Comparison of ENCODE assay signal across 20 cellular contexts in genomic region chr1:226489718-226490440, GRCh38. TPM values are rescaled to one million over a fixed set of nuclear protein-coding genes. Genes with fewer than 3 reads are reported as not detected.
DNase-seq lines count a peak whose midpoint lies in the region; ATAC-seq lines count a peak whose summit lies in the region.
"Had no signal": no experiment of that assay in that cellular context is flagged by ENCODE, and none has a peak within 500 bp of the region (broad histone marks: within the 10 kb centered on the region; RNA-seq: fewer than 3 reads in every experiment).

No MANE protein-coding gene starts in this region.

- ATAC-seq in activated T-cell treated with anti-CD3 and anti-CD28 coated beads, Interleukin-2, amount 50 U/mL, for 72 hours (replicated peaks in 1 of 2): peak; percentile 64 to 75
- no peak for ATAC-seq in activated CD8-positive, alpha-beta T cell treated with anti-CD3 and anti-CD28 coated beads, Interleukin-2, amount 10 ng/mL, durations not matched to agents 7 days and 5 days
- ATAC-seq in GM18867 (IDR thresholded peaks at IDR 0.05; ENCODE audit: unreplicated experiment) (no peak), GM21619 (IDR thresholded peaks at IDR 0.05; ENCODE audit: unreplicated experiment) (no peak)

- H3K36me3 ChIP-seq in neuronal stem cell (replicated peaks in 1 of 2; ENCODE audit: control insufficient read depth in 2 of 2, insufficient read depth in 2 of 2, low read length in 2 of 2): no peaks in the 10 kb centered on the region
- H3K36me3 ChIP-seq: Peyer's patch had no signal

- peaks cover 0 to 21% (median 0%) of the 10 kb centered on the region in 3 experiments for H3K27me3 ChIP-seq in neuronal stem cell (ENCODE audit: control insufficient read depth in 3 of 3, insufficient read depth in 3 of 3, low read depth in 1 of 3, low read length in 3 of 3)
- H3K27me3 ChIP-seq: Peyer's patch had no signal

- H3K79me1 ChIP-seq in neuronal stem cell (ENCODE audit: low read depth, low read length): no peaks in the 10 kb centered on the region

- H3K9ac ChIP-seq in neuronal stem cell (ENCODE audit: low read depth, low read length, poor library complexity): no peak overlapping the region
- H3K9ac ChIP-seq: SK-N-SH had no signal

- no peak overlapping the region for H4K91ac ChIP-seq in neuronal stem cell (ENCODE audit: low read depth, low read length, poor library complexity)

- no CpG with 5 or more reads among the region's 10 CpGs for WGBS in neuronal stem cell (ENCODE audit: extremely low coverage in 2 of 2, insufficient read length in 2 of 2, insufficient replicate concordance in 1 of 2), 2 donors

- H3K4me2 ChIP-seq in neuronal stem cell (ENCODE audit: insufficient read depth, low read length, poor library complexity, severe bottlenecking): no peak overlapping the region
- H3K4me2 ChIP-seq: SK-N-SH had no signal

- H2BK12ac ChIP-seq in neuronal stem cell (ENCODE audit: low read length): no peak overlapping the region

- no peaks in the 10 kb centered on the region for H3K9me3 Mint-ChIP-seq in activated T-cell treated with anti-CD3 and anti-CD28 coated beads, Interleukin-2, amount 50 U/mL, for 72 hours
- no peaks in the 10 kb centered on the region for H3K9me3 Mint-ChIP-seq in activated CD8-positive, alpha-beta T cell treated with anti-CD3 and anti-CD28 coated beads, Interleukin-2, amount 10 ng/mL, durations not matched to agents 7 days and 5 days (ENCODE audit: insufficient read depth)
- no peaks in the 10 kb centered on the region for H3K9me3 Mint-ChIP-seq in stimulated activated naive CD8-positive, alpha-beta T cell treated with anti-CD3 and anti-CD28 coated beads, Interleukin-15, Interleukin-2, amounts not matched to agents 100 ng/mL and 50 ng/mL, for 24 hours

- H3K23ac ChIP-seq in neuronal stem cell (ENCODE audit: low read depth, low read length, poor library complexity): no peak overlapping the region

- no peak overlapping the region for H3K14ac ChIP-seq in neuronal stem cell (ENCODE audit: low read length)

- H3K27ac ChIP-seq in neuronal stem cell (replicated peaks; ENCODE audit: low read length): no peak overlapping the region
- H3K27ac ChIP-seq: Peyer's patch had no signal

- no peak overlapping the region for H3K4me3 Mint-ChIP-seq in activated T-cell treated with anti-CD3 and anti-CD28 coated beads, Interleukin-2, amount 50 U/mL, for 72 hours
- H3K4me3 Mint-ChIP-seq in activated CD8-positive, alpha-beta T cell treated with anti-CD3 and anti-CD28 coated beads, Interleukin-2, amount 10 ng/mL, durations not matched to agents 7 days and 5 days: no peak overlapping the region
- H3K4me3 Mint-ChIP-seq in stimulated activated naive CD8-positive, alpha-beta T cell treated with anti-CD3 and anti-CD28 coated beads, Interleukin-15, Interleukin-2, amounts not matched to agents 100 ng/mL and 50 ng/mL, for 24 hours: no peak overlapping the region
- H3K4me3 Mint-ChIP-seq: CD4-positive, CD25-positive, alpha-beta regulatory T cell had no signal

- no peak overlapping the region for H2BK15ac ChIP-seq in neuronal stem cell (ENCODE audit: low read length)

- no peak overlapping the region for H4K8ac ChIP-seq in neuronal stem cell (ENCODE audit: low read depth, low read length)

- H3K4me1 ChIP-seq in neuronal stem cell (ENCODE audit: control insufficient read depth in 2 of 2, insufficient read depth in 1 of 2, low read depth in 1 of 2, low read length in 2 of 2): no peaks in the 10 kb centered on the region
- H3K4me1 ChIP-seq: Peyer's patch had no signal

- no peak overlapping the region for H3K18ac ChIP-seq in neuronal stem cell (ENCODE audit: low read length)

- H3K9me3 ChIP-seq in neuronal stem cell (replicated peaks in 1 of 2; ENCODE audit: control insufficient read depth in 2 of 2, insufficient read depth in 1 of 2, low read depth in 1 of 2, low read length in 2 of 2): no peaks in the 10 kb centered on the region
- H3K9me3 ChIP-seq: Peyer's patch, SK-N-SH had no signal

- H3K4ac ChIP-seq in neuronal stem cell (ENCODE audit: low read length): no peak overlapping the region

- H3K36me3 Mint-ChIP-seq in activated T-cell treated with anti-CD3 and anti-CD28 coated beads, Interleukin-2, amount 50 U/mL, for 72 hours (ENCODE audit: insufficient read depth in 2 of 2): no peaks in the 10 kb centered on the region
- no peaks in the 10 kb centered on the region for H3K36me3 Mint-ChIP-seq in activated CD8-positive, alpha-beta T cell treated with anti-CD3 and anti-CD28 coated beads, Interleukin-2, amount 10 ng/mL, durations not matched to agents 7 days and 5 days (ENCODE audit: low read depth)
- H3K36me3 Mint-ChIP-seq in stimulated activated naive CD8-positive, alpha-beta T cell treated with anti-CD3 and anti-CD28 coated beads, Interleukin-15, Interleukin-2, amounts not matched to agents 100 ng/mL and 50 ng/mL, for 24 hours (ENCODE audit: low read depth): no peaks in the 10 kb centered on the region
- H3K36me3 Mint-ChIP-seq: CD4-positive, CD25-positive, alpha-beta regulatory T cell had no signal

- POLR2A ChIA-PET in activated CD8-positive, alpha-beta T cell treated with anti-CD3 and anti-CD28 coated beads, Interleukin-2, amount 10 ng/mL, durations not matched to agents 7 days and 5 days (lab: Charles Lee): no interaction called here

- DNase-seq in activated T-cell treated with anti-CD3 and anti-CD28 coated beads, Interleukin-2, amount 50 U/mL, for 72 hours: peak; percentile 7 to 34
- DNase-seq in activated T-cell treated with anti-CD3 and anti-CD28 coated beads, Interleukin-2, amount 50 U/mL, for 1 hour: no peak
- DNase-seq in activated CD8-positive, alpha-beta T cell treated with anti-CD3 and anti-CD28 coated beads, Interleukin-2, amount 10 ng/mL, durations not matched to agents 7 days and 5 days: peak; percentile 15
- DNase-seq in neuronal stem cell (ENCODE audit: low spot score) (no peak), DMS53 (lab: John Stamatoyannopoulos, UW) (no peak)
- DNase-seq: AML-193; Calu3; CD4-positive, CD25-positive, alpha-beta regulatory T cell; HCEC 1CT; MV-4-11; NCI-H1417 treated with DMSO at 0.1 percent for 48 hours; NCI-H2081 treated with DMSO at 0.1 percent for 48 hours; NCI-H446 treated with DMSO at 0.1 percent for 48 hours; NCI-H774; Peyer's patch; Right ventricle myocardium superior; SK-N-SH had no signal

- no peak overlapping the region for H2BK5ac ChIP-seq in neuronal stem cell (ENCODE audit: low read length)

- CTCF ChIA-PET in activated CD8-positive, alpha-beta T cell treated with anti-CD3 and anti-CD28 coated beads, Interleukin-2, amount 10 ng/mL, durations not matched to agents 7 days and 5 days (lab: Charles Lee): interaction anchor here (0.7 to 1.9 kb wide), 4 partner anchors 12 to 32 kb away, joined by 3 to 7 read pairs (median 4); no protein-coding TSS in a partner anchor

- H3K27ac Mint-ChIP-seq in activated T-cell treated with anti-CD3 and anti-CD28 coated beads, Interleukin-2, amount 50 U/mL, for 72 hours: no peak overlapping the region
- no peak overlapping the region for H3K27ac Mint-ChIP-seq in activated CD8-positive, alpha-beta T cell treated with anti-CD3 and anti-CD28 coated beads, Interleukin-2, amount 10 ng/mL, durations not matched to agents 7 days and 5 days
- H3K27ac Mint-ChIP-seq in stimulated activated naive CD8-positive, alpha-beta T cell treated with anti-CD3 and anti-CD28 coated beads, Interleukin-15, Interleukin-2, amounts not matched to agents 100 ng/mL and 50 ng/mL, for 24 hours: peak overlapping the region; percentile 21

- H3K27me3 Mint-ChIP-seq in activated T-cell treated with anti-CD3 and anti-CD28 coated beads, Interleukin-2, amount 50 U/mL, for 72 hours (ENCODE audit: low read depth): peaks cover 15% of the 10 kb centered on the region
- peaks cover 20% of the 10 kb centered on the region for H3K27me3 Mint-ChIP-seq in activated CD8-positive, alpha-beta T cell treated with anti-CD3 and anti-CD28 coated beads, Interleukin-2, amount 10 ng/mL, durations not matched to agents 7 days and 5 days (ENCODE audit: low read depth)
- H3K27me3 Mint-ChIP-seq in stimulated activated naive CD8-positive, alpha-beta T cell treated with anti-CD3 and anti-CD28 coated beads, Interleukin-15, Interleukin-2, amounts not matched to agents 100 ng/mL and 50 ng/mL, for 24 hours: peaks cover 24% of the 10 kb centered on the region

- H3K4me1 Mint-ChIP-seq in activated T-cell treated with anti-CD3 and anti-CD28 coated beads, Interleukin-2, amount 50 U/mL, for 72 hours (ENCODE audit: low read depth): peaks cover 27% of the 10 kb centered on the region
- peaks cover 6% of the 10 kb centered on the region for H3K4me1 Mint-ChIP-seq in activated CD8-positive, alpha-beta T cell treated with anti-CD3 and anti-CD28 coated beads, Interleukin-2, amount 10 ng/mL, durations not matched to agents 7 days and 5 days (ENCODE audit: low read depth)
- peaks cover 27% of the 10 kb centered on the region for H3K4me1 Mint-ChIP-seq in stimulated activated naive CD8-positive, alpha-beta T cell treated with anti-CD3 and anti-CD28 coated beads, Interleukin-15, Interleukin-2, amounts not matched to agents 100 ng/mL and 50 ng/mL, for 24 hours (ENCODE audit: low read depth)

- no peak overlapping the region for H2AFZ ChIP-seq in neuronal stem cell (ENCODE audit: low read length)

- H2BK120ac ChIP-seq in neuronal stem cell (ENCODE audit: low read depth, low read length): no peak overlapping the region

- no peak overlapping the region for H3K4me3 ChIP-seq in neuronal stem cell (ENCODE audit: low read length in 2 of 2)
- H3K4me3 ChIP-seq: Peyer's patch had no signal

- peak overlapping the region; percentile 37 for H2AK5ac ChIP-seq in neuronal stem cell (ENCODE audit: low read depth, low read length)

RNA-seq across cellular contexts. Expression of gene STUM, which starts 58.7 kb away (rescaled TPM):
- not detected for total RNA-seq in activated T-cell treated with anti-CD3 and anti-CD28 coated beads, Interleukin-2, amount 50 U/mL, for 72 hours
- not detected for total RNA-seq in activated CD8-positive, alpha-beta T cell treated with anti-CD3 and anti-CD28 coated beads, Interleukin-2, amount 10 ng/mL, durations not matched to agents 7 days and 5 days
- 0.25 TPM for polyA plus RNA-seq in neuronal stem cell (2013, experiment 1 of 2)
- polyA plus RNA-seq in neuronal stem cell (2013, experiment 2 of 2): 0.28 TPM
- total RNA-seq: Calu3; CD4-positive, CD25-positive, alpha-beta regulatory T cell had no signal
- polyA plus RNA-seq: SK-N-SH had no signal

Comparison
In these comparisons a context has a peak if more than half of its experiments do, and no peak if none do; other contexts are left out.
1. DNase-seq: peak in activated T-cell treated with anti-CD3 and anti-CD28 coated beads, Interleukin-2, amount 50 U/mL, for 72 hours (2 of 2) and activated CD8-positive, alpha-beta T cell treated with anti-CD3 and anti-CD28 coated beads, Interleukin-2, amount 10 ng/mL, durations not matched to agents 7 days and 5 days (single experiment); none in activated T-cell treated with anti-CD3 and anti-CD28 coated beads, Interleukin-2, amount 50 U/mL, for 1 hour (single experiment), neuronal stem cell (single experiment) and DMS53 (single experiment).
2. ATAC-seq: peak in activated T-cell treated with anti-CD3 and anti-CD28 coated beads, Interleukin-2, amount 50 U/mL, for 72 hours (2 of 2); none in activated CD8-positive, alpha-beta T cell treated with anti-CD3 and anti-CD28 coated beads, Interleukin-2, amount 10 ng/mL, durations not matched to agents 7 days and 5 days (single experiment), GM18867 (single experiment) and GM21619 (single experiment).